ENCODE assay signal across 8 cellular contexts in the genomic region with DNA sequence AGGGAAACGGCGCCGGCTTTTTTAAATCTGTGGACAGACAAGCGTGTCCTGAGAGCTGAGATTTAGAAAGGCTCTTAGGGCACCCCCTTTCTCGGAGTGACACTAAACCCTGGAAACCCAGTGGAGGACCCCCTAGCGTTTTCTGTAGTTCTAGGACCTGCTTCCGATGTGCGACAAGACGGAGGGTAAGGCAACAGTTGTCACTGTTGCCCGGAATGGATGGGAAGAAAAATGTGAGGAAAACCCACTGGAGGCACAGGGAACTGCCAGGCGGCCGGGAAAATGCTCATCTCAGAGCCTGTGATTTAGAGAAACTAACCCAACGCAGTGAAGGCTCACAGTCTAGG.
DNase-seq lines count a peak whose midpoint lies in the region; ATAC-seq and TF ChIP-seq lines count a peak whose summit lies in the region.

No MANE protein-coding gene starts in this region.

- POLR2A ChIA-PET in RWPE1 (lab: Yijun Ruan, JAX; ENCODE audit: low non-redundant PET), result interaction anchor here (0.5 to 2.0 kb wide), 10 partner anchors 8 to 202 kb away, joined by 3 to 20 read pairs (median 4); a partner anchor contains a TSS

- peaks cover 66% of the 10 kb centered on the region for H3K36me3 ChIP-seq in neutrophil

- peaks cover 37 to 38% of the 10 kb centered on the region in 2 experiments for H3K4me1 ChIP-seq in neutrophil (ENCODE audit: control insufficient read depth in 1 of 2, insufficient read depth in 1 of 2, low read depth in 1 of 2, low read length in 1 of 2)

- peak overlapping the region; percentile 85 for H3K27ac ChIP-seq in RWPE1
- peak overlapping the region; percentile 79 for H3K27ac ChIP-seq in epithelial cell of prostate
- H3K27ac ChIP-seq in neutrophil, result peak overlapping the region; percentile 93

- no peaks in the 10 kb centered on the region for H3K27me3 ChIP-seq in neutrophil

- CTCF ChIA-PET in RWPE1 (lab: Yijun Ruan, JAX), result interaction anchor here (0.6 to 1.7 kb wide), 6 partner anchors 22 to 419 kb away, joined by 3 to 5 read pairs (median 4); no protein-coding TSS in a partner anchor

- ATAC-seq in HG02943 (IDR thresholded peaks at IDR 0.05; ENCODE audit: low read depth, unreplicated experiment), result peak; percentile 34
- ATAC-seq in HG02840 (IDR thresholded peaks at IDR 0.05; ENCODE audit: low FRiP score, unreplicated experiment), result no peak

- TF ChIP-seq CTCF in RWPE1 (conservative IDR thresholded peaks at IDR 0.05; ENCODE audit: low read depth) (peak; percentile 29; the same call in 1 of the 2 replicates), neutrophil (IDR thresholded peaks at IDR 0.05) (no peak)

- H3K9me3 ChIP-seq in neutrophil, result no peaks in the 10 kb centered on the region

- H3K4me3 ChIP-seq in neutrophil (ENCODE audit: low read depth in 1 of 2, low read length in 1 of 2), result peak overlapping the region; percentile 82 to 94

- no peak for TF ChIP-seq POLR2A in erythroblast (IDR thresholded peaks at IDR 0.05; ENCODE audit: low read length)

- DNase-seq in COR-L47 (lab: John Stamatoyannopoulos, UW), result peak; percentile 84
- peak; percentile 56 for DNase-seq in RWPE1 (ENCODE audit: low spot score)
- DNase-seq in epithelial cell of prostate (ENCODE audit: low read depth, low spot score), result no peak
- no peak for DNase-seq in erythroblast (lab: John Stamatoyannopoulos, UW)
- no peak for DNase-seq in OCI-M1 (lab: John Stamatoyannopoulos, UW)

Comparison
In these comparisons a context has a peak if more than half of its experiments do, and no peak if none do; other contexts are left out.
1. DNase-seq: peak in COR-L47 (single experiment) and RWPE1 (single experiment); none in epithelial cell of prostate (single experiment), erythroblast (0 of 2) and OCI-M1 (single experiment).
2. Peak in every context shown above with its lines, with median percentiles within 50 percentile points of each other: H3K27ac ChIP-seq.